ENCODE assay signal across 8 cellular contexts in genomic region chr5:59562756-59563389, GRCh38.
DNase-seq lines count a peak whose midpoint lies in the region; ATAC-seq lines count a peak whose summit lies in the region.

No MANE protein-coding gene starts in this region.

- peak overlapping the region; percentile 73 for H2BK120ac ChIP-seq in mesendoderm (ENCODE audit: low read depth, low read length)

- H3K27me3 Mint-ChIP-seq in activated CD8-positive, alpha-beta T cell treated with anti-CD3 and anti-CD28 coated beads, Interleukin-2, amount 10 ng/mL, durations not matched to agents 7 days and 5 days (ENCODE audit: low read depth): no peaks in the 10 kb centered on the region

- no peak overlapping the region for H3K9ac ChIP-seq in mesendoderm (ENCODE audit: low read length)

- peaks cover 8% of the 10 kb centered on the region for H3K4me1 ChIP-seq in mesendoderm (ENCODE audit: control insufficient read depth, low read depth, low read length)

- H3K56ac ChIP-seq in mesendoderm (ENCODE audit: low read length): no peak overlapping the region

- DNase-seq in activated CD8-positive, alpha-beta T cell treated with anti-CD3 and anti-CD28 coated beads, Interleukin-2, amount 10 ng/mL, durations not matched to agents 7 days and 5 days: peak; percentile 22
- peak; percentile 99 for DNase-seq in mesendoderm
- DNase-seq in cerebellar nuclear complex (lab: John Stamatoyannopoulos, UW): no peak
- DNase-seq in NCI-H2171 (lab: John Stamatoyannopoulos, UW): no peak
- DNase-seq in stimulated activated CD4-positive, alpha-beta T cell treated with anti-CD3 and anti-CD28 coated beads, Interleukin-15, amount 100 ng/mL, for 24 hours: no peak

- H3K79me2 ChIP-seq in mesendoderm (ENCODE audit: control insufficient read depth, insufficient read depth, low read length): no peaks in the 10 kb centered on the region

- H3K36me3 ChIP-seq in mesendoderm (ENCODE audit: control insufficient read depth, insufficient read depth, low read length): no peaks in the 10 kb centered on the region

- no CpG with 5 or more reads among the region's 3 CpGs for WGBS in mesendoderm (ENCODE audit: extremely low coverage, insufficient coverage, low lambda C conversion rate)

- H3K4me3 Mint-ChIP-seq in activated CD8-positive, alpha-beta T cell treated with anti-CD3 and anti-CD28 coated beads, Interleukin-2, amount 10 ng/mL, durations not matched to agents 7 days and 5 days: no peak overlapping the region

- peaks cover 3% of the 10 kb centered on the region for H3K4me1 Mint-ChIP-seq in activated CD8-positive, alpha-beta T cell treated with anti-CD3 and anti-CD28 coated beads, Interleukin-2, amount 10 ng/mL, durations not matched to agents 7 days and 5 days (ENCODE audit: low read depth)

- no peaks in the 10 kb centered on the region for H3K9me3 Mint-ChIP-seq in activated CD8-positive, alpha-beta T cell treated with anti-CD3 and anti-CD28 coated beads, Interleukin-2, amount 10 ng/mL, durations not matched to agents 7 days and 5 days (ENCODE audit: insufficient read depth)

- no peak overlapping the region for H4K5ac ChIP-seq in mesendoderm (ENCODE audit: low read length)

- peak overlapping the region; percentile 16 for H3K18ac ChIP-seq in mesendoderm (ENCODE audit: low read length)

- peak overlapping the region; percentile 98 for H3K27ac ChIP-seq in mesendoderm (ENCODE audit: low read depth, low read length)

- H3K23ac ChIP-seq in mesendoderm (ENCODE audit: low read length): no peak overlapping the region

- H3K4me3 ChIP-seq in mesendoderm (ENCODE audit: low read length): no peak overlapping the region

- no peak overlapping the region for H2AK5ac ChIP-seq in mesendoderm (ENCODE audit: low read length)

- H4K8ac ChIP-seq in mesendoderm (ENCODE audit: low read depth, low read length): no peak overlapping the region

- CTCF ChIA-PET in activated CD8-positive, alpha-beta T cell treated with anti-CD3 and anti-CD28 coated beads, Interleukin-2, amount 10 ng/mL, durations not matched to agents 7 days and 5 days (lab: Charles Lee): no interaction called here

- no peak overlapping the region for H2BK15ac ChIP-seq in mesendoderm (replicated peaks; ENCODE audit: low read depth)

- no peak overlapping the region for H3K27ac Mint-ChIP-seq in activated CD8-positive, alpha-beta T cell treated with anti-CD3 and anti-CD28 coated beads, Interleukin-2, amount 10 ng/mL, durations not matched to agents 7 days and 5 days

- peak overlapping the region; percentile 98 for H2BK5ac ChIP-seq in mesendoderm (ENCODE audit: low read length)

- no peak overlapping the region for H3K4ac ChIP-seq in mesendoderm (ENCODE audit: low read depth, low read length)

- no peaks in the 10 kb centered on the region for H3K79me1 ChIP-seq in mesendoderm (ENCODE audit: low read length)

- H3K36me3 Mint-ChIP-seq in activated CD8-positive, alpha-beta T cell treated with anti-CD3 and anti-CD28 coated beads, Interleukin-2, amount 10 ng/mL, durations not matched to agents 7 days and 5 days (ENCODE audit: low read depth): no peaks in the 10 kb centered on the region

- H3K27me3 ChIP-seq in mesendoderm (ENCODE audit: insufficient read depth, low read length, poor library complexity): no peaks in the 10 kb centered on the region

- ATAC-seq in GM18499 (IDR thresholded peaks at IDR 0.05; ENCODE audit: insufficient read depth, unreplicated experiment): peak; percentile 92
- peak; percentile 99 for ATAC-seq in GM21515 (IDR thresholded peaks at IDR 0.05; ENCODE audit: unreplicated experiment)
- peak; percentile 93 for ATAC-seq in HG03571 (IDR thresholded peaks at IDR 0.05; ENCODE audit: unreplicated experiment)
- ATAC-seq in activated CD8-positive, alpha-beta T cell treated with anti-CD3 and anti-CD28 coated beads, Interleukin-2, amount 10 ng/mL, durations not matched to agents 7 days and 5 days: peak; percentile 49

- POLR2A ChIA-PET in activated CD8-positive, alpha-beta T cell treated with anti-CD3 and anti-CD28 coated beads, Interleukin-2, amount 10 ng/mL, durations not matched to agents 7 days and 5 days (lab: Charles Lee): no interaction called here

- no peak overlapping the region for H3K4me2 ChIP-seq in mesendoderm (ENCODE audit: low read length)

Comparison
In these comparisons a context has a peak if more than half of its experiments do, and no peak if none do; other contexts are left out.
1. ATAC-seq: peak in every context shown above with its lines; median percentile 99 in GM21515; 93 in HG03571; 92 in GM18499; 49 in activated CD8-positive, alpha-beta T cell treated with anti-CD3 and anti-CD28 coated beads, Interleukin-2, amount 10 ng/mL, durations not matched to agents 7 days and 5 days.
2. DNase-seq: peak in activated CD8-positive, alpha-beta T cell treated with anti-CD3 and anti-CD28 coated beads, Interleukin-2, amount 10 ng/mL, durations not matched to agents 7 days and 5 days (single experiment) and mesendoderm (single experiment); none in cerebellar nuclear complex (0 of 2), NCI-H2171 (single experiment) and stimulated activated CD4-positive, alpha-beta T cell treated with anti-CD3 and anti-CD28 coated beads, Interleukin-15, amount 100 ng/mL, for 24 hours (single experiment).